In the genomic region with DNA sequence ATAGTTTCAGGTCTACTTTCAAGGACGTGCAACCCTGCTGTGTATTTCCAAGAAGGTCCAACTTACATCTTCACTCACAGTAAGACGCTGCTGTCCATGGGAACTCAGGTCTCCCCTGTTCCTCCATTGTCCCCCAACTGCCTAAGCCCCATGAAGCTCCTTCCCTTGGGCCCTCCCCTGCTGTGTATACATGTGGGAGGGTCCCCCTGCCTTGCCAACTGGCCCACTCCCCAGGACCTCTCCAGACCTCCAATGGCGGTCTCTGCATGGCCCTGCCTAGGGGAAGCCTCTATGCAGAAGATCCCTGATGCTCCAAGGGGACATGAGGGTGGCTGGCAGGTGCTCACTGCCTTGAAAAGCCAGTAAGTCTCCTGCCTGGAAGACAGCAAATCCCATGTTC, we compare ENCODE assay signal across 17 cellular contexts.
"Had no signal": no experiment of that assay in that cellular context is flagged by ENCODE, and none has a peak within 500 bp of the region (broad histone marks: within the 10 kb centered on the region; RNA-seq: fewer than 3 reads in every experiment).

No MANE protein-coding gene starts in this region.

- H3K27ac ChIP-seq: adrenal gland, lower lobe of right lung, thyroid gland had no signal

- ATAC-seq: activated CD8-positive, alpha-beta T cell treated with anti-CD3 and anti-CD28 coated beads for 36 hours; activated naive CD4-positive, alpha-beta T cell treated with anti-CD3 and anti-CD28 coated beads, Interleukin-2, amount 50 U/mL, for 72 hours; activated T-cell treated with anti-CD3 and anti-CD28 coated beads, Interleukin-2, amount 50 U/mL, for 72 hours; left colon; lower lobe of right lung; naive thymus-derived CD8-positive, alpha-beta T cell had no signal

- H3K4me3 Mint-ChIP-seq: activated CD4-positive, alpha-beta T cell treated with anti-CD3 and anti-CD28 coated beads, Interleukin-2, amount 10 ng/mL, durations not matched to agents 24 days and 14 days; activated CD8-positive, alpha-beta T cell treated with anti-CD3 and anti-CD28 coated beads for 36 hours; activated T-cell treated with anti-CD3 and anti-CD28 coated beads, Interleukin-2, amount 50 U/mL, for 72 hours; naive thymus-derived CD8-positive, alpha-beta T cell; stimulated activated memory B cell treated with anti-CD40 and anti-IgM and Interleukin-4, amounts not matched to agents 10 μg/mL and 1 μg/mL and 100 μg/mL, for 72 hours had no signal

- H3K9me3 ChIP-seq: thyroid gland had no signal

- H3K4me1 Mint-ChIP-seq: activated CD4-positive, alpha-beta T cell treated with anti-CD3 and anti-CD28 coated beads, Interleukin-2, amount 10 ng/mL, durations not matched to agents 24 days and 14 days had no signal

- H3K9me3 Mint-ChIP-seq: activated naive CD4-positive, alpha-beta T cell treated with anti-CD3 and anti-CD28 coated beads, Interleukin-2, amount 50 U/mL, for 72 hours; activated T-cell treated with anti-CD3 and anti-CD28 coated beads, Interleukin-2, amount 50 U/mL, for 72 hours had no signal

- H3K4me1 ChIP-seq: adrenal gland, lower lobe of right lung had no signal

- DNase-seq: activated CD4-positive, alpha-beta T cell treated with anti-CD3 and anti-CD28 coated beads, Interleukin-2, amount 10 ng/mL, durations not matched to agents 24 days and 14 days; activated CD4-positive, CD25-positive, alpha-beta regulatory T cell; activated CD8-positive, alpha-beta T cell treated with anti-CD3 and anti-CD28 coated beads for 36 hours; activated gamma-delta T cell treated with Interleukin-2 at 50 U/mL for 16 hours; activated T-cell treated with anti-CD3 and anti-CD28 coated beads, Interleukin-2, amount 50 U/mL, for 72 hours; hypothalamus; lower lobe of right lung; retina; stimulated activated CD4-positive, alpha-beta T cell treated with anti-CD3 and anti-CD28 coated beads, Interleukin-2, amount 100 ng/mL, for 48 hours; T-helper 1 cell; T1000; thyroid gland had no signal

- H3K27ac Mint-ChIP-seq: activated CD4-positive, alpha-beta T cell treated with anti-CD3 and anti-CD28 coated beads, Interleukin-2, amount 10 ng/mL, durations not matched to agents 24 days and 14 days; activated CD8-positive, alpha-beta T cell treated with anti-CD3 and anti-CD28 coated beads for 36 hours; activated naive CD4-positive, alpha-beta T cell treated with anti-CD3 and anti-CD28 coated beads, Interleukin-2, amount 50 U/mL, for 72 hours; activated T-cell treated with anti-CD3 and anti-CD28 coated beads, Interleukin-2, amount 50 U/mL, for 72 hours; naive thymus-derived CD8-positive, alpha-beta T cell; stimulated activated memory B cell treated with anti-CD40 and anti-IgM and Interleukin-4, amounts not matched to agents 10 μg/mL and 1 μg/mL and 100 μg/mL, for 72 hours had no signal

- H3K36me3 Mint-ChIP-seq: activated naive CD4-positive, alpha-beta T cell treated with anti-CD3 and anti-CD28 coated beads, Interleukin-2, amount 50 U/mL, for 72 hours; stimulated activated memory B cell treated with anti-CD40 and anti-IgM and Interleukin-4, amounts not matched to agents 10 μg/mL and 1 μg/mL and 100 μg/mL, for 72 hours had no signal

- H3K4me3 ChIP-seq: adrenal gland, lower lobe of right lung, thyroid gland had no signal

- H3K27me3 ChIP-seq: adrenal gland, thyroid gland had no signal
